In the genomic region with DNA sequence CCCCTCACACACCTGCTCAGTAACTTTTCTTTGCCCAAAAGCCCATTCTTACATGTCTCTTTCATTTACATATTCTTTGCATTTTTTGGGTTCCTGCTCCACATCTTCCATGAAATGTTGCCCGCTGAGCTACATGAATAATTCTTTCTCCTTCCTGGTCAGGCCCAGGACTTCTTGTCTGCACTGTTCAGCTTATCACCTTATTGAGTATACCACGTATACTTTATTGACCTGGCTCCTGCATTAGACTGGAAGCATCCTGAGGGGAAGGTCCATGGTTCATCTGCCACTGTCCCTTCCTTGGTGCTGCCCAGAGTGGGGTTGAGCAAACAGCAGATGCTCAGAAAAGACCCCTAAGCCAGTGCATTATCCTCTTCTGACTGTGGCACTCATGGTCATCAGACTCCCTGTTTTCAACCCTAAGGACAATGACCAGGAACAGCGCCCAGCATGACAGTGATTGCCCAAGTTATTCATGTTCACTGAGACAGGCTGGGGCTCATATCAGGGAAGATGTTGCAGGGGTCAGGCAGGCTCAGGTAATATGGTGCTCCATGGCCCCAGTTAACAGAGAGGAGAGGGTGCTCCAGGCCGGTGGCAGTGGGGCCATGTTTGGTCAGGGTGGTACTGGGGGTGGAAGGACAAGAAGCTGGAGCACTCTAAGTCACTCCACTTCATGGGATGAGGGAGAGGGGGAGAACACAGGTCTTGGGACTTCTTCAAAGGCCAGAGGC, we compare ENCODE assay signal across 1 cellular context.
TF ChIP-seq lines count a peak whose summit lies in the region.

No MANE protein-coding gene starts in this region.

TF ChIP-seq in HepG2, 621 proteins besides CTCF, POLR2A, EP300 and RAD21 (continued from another document and continues in another):
- no peak for TF ChIP-seq KLF11 (CRISPR knock-in tag; IDR thresholded peaks at IDR 0.05)
- TF ChIP-seq, protein P1, sequence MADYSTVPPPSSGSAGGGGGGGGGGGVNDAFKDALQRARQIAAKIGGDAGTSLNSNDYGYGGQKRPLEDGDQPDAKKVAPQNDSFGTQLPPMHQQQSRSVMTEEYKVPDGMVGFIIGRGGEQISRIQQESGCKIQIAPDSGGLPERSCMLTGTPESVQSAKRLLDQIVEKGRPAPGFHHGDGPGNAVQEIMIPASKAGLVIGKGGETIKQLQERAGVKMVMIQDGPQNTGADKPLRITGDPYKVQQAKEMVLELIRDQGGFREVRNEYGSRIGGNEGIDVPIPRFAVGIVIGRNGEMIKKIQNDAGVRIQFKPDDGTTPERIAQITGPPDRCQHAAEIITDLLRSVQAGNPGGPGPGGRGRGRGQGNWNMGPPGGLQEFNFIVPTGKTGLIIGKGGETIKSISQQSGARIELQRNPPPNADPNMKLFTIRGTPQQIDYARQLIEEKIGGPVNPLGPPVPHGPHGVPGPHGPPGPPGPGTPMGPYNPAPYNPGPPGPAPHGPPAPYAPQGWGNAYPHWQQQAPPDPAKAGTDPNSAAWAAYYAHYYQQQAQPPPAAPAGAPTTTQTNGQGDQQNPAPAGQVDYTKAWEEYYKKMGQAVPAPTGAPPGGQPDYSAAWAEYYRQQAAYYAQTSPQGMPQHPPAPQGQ (CRISPR knock-in tag; IDR thresholded peaks at IDR 0.05; ENCODE audit: borderline replicate concordance) = peak; percentile 79; the same call in 1 of the 2 replicates
- TF ChIP-seq AHR (CRISPR knock-in tag; IDR thresholded peaks at IDR 0.05) = no peak
- no peak for TF ChIP-seq CENPX (CRISPR knock-in tag; IDR thresholded peaks at IDR 0.05)
- no peak for TF ChIP-seq MTF2 (CRISPR knock-in tag; IDR thresholded peaks at IDR 0.05; ENCODE audit: borderline replicate concordance)
- TF ChIP-seq HOXA3 (CRISPR knock-in tag; IDR thresholded peaks at IDR 0.05) = peak; percentile 39; the same call in 1 of the 2 replicates
- TF ChIP-seq GATA4 (IDR thresholded peaks at IDR 0.05; ENCODE audit: borderline replicate concordance, low read depth) = no peak; the same call in 1 of the 2 replicates
- TF ChIP-seq SMAD1 (CRISPR knock-in tag; IDR thresholded peaks at IDR 0.05; ENCODE audit: borderline replicate concordance, low read depth) = no peak
- TF ChIP-seq, protein P2, sequence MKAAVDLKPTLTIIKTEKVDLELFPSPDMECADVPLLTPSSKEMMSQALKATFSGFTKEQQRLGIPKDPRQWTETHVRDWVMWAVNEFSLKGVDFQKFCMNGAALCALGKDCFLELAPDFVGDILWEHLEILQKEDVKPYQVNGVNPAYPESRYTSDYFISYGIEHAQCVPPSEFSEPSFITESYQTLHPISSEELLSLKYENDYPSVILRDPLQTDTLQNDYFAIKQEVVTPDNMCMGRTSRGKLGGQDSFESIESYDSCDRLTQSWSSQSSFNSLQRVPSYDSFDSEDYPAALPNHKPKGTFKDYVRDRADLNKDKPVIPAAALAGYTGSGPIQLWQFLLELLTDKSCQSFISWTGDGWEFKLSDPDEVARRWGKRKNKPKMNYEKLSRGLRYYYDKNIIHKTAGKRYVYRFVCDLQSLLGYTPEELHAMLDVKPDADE (CRISPR knock-in tag; IDR thresholded peaks at IDR 0.05) = no peak
- no peak for TF ChIP-seq ZSCAN29 (CRISPR knock-in tag; conservative IDR thresholded peaks at IDR 0.05)
- TF ChIP-seq, protein P3, sequence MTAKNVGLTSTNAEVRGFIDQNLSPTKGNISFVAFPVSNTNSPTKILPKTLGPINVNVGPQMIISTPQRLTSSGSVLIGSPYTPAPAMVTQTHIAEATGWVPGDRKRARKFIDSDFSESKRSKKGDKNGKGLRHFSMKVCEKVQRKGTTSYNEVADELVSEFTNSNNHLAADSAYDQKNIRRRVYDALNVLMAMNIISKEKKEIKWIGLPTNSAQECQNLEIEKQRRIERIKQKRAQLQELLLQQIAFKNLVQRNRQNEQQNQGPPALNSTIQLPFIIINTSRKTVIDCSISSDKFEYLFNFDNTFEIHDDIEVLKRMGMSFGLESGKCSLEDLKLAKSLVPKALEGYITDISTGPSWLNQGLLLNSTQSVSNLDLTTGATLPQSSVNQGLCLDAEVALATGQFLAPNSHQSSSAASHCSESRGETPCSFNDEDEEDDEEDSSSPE (CRISPR knock-in tag; IDR thresholded peaks at IDR 0.05) = 0 out of 2 replicates have a peak, but pooled peaks have one; percentile 6
- no peak for TF ChIP-seq RBM39 (IDR thresholded peaks at IDR 0.05; ENCODE audit: low read depth, low read length, poor library complexity, severe bottlenecking)
- no peak for TF ChIP-seq ZNF3 (CRISPR knock-in tag; IDR thresholded peaks at IDR 0.05)
- TF ChIP-seq NFE2L2 (IDR thresholded peaks at IDR 0.05; ENCODE audit: low read length) = no peak
- TF ChIP-seq, protein P4, sequence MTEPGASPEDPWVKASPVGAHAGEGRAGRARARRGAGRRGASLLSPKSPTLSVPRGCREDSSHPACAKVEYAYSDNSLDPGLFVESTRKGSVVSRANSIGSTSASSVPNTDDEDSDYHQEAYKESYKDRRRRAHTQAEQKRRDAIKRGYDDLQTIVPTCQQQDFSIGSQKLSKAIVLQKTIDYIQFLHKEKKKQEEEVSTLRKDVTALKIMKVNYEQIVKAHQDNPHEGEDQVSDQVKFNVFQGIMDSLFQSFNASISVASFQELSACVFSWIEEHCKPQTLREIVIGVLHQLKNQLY (CRISPR knock-in tag; IDR thresholded peaks at IDR 0.05) = no peak
- TF ChIP-seq ZNF747 (CRISPR knock-in tag; IDR thresholded peaks at IDR 0.05; ENCODE audit: borderline replicate concordance) = peak; percentile 60; the same call in 1 of the 2 replicates
- no peak for TF ChIP-seq RXRA (CRISPR knock-in tag; IDR thresholded peaks at IDR 0.05)
- TF ChIP-seq TBL1XR1 (IDR thresholded peaks at IDR 0.05; ENCODE audit: borderline replicate concordance, low read length, partially characterized antibody) = no peak
- TF ChIP-seq HOXA7 (CRISPR knock-in tag; IDR thresholded peaks at IDR 0.05) = 0 out of 2 replicates have a peak, but pooled peaks have one; percentile 66
- TF ChIP-seq, protein P5, sequence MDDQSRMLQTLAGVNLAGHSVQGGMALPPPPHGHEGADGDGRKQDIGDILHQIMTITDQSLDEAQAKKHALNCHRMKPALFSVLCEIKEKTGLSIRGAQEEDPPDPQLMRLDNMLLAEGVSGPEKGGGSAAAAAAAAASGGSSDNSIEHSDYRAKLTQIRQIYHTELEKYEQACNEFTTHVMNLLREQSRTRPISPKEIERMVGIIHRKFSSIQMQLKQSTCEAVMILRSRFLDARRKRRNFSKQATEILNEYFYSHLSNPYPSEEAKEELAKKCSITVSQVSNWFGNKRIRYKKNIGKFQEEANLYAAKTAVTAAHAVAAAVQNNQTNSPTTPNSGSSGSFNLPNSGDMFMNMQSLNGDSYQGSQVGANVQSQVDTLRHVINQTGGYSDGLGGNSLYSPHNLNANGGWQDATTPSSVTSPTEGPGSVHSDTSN (CRISPR knock-in tag; IDR thresholded peaks at IDR 0.05; ENCODE audit: borderline replicate concordance) = no peak
- TF ChIP-seq IRF2 (CRISPR knock-in tag; IDR thresholded peaks at IDR 0.05) = no peak
- TF ChIP-seq JUN (CRISPR knock-in tag; IDR thresholded peaks at IDR 0.05) = no peak
- no peak for TF ChIP-seq FOXM1 (CRISPR knock-in tag; IDR thresholded peaks at IDR 0.05)
- no peak for TF ChIP-seq ONECUT2 (CRISPR knock-in tag; IDR thresholded peaks at IDR 0.05)
- peak; percentile 85 for TF ChIP-seq ZC3H4 (CRISPR knock-in tag; IDR thresholded peaks at IDR 0.05; ENCODE audit: borderline replicate concordance)
- TF ChIP-seq, protein P6, sequence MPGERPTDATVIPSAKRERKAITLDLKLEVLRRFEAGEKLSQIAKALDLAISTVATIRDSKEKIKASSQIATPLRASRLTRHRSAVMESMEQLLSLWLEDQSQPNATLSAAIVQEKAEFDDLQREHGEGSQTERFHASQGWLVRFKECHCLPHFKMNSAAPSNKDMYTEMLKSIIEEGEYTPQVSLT (CRISPR knock-in tag; IDR thresholded peaks at IDR 0.05; ENCODE audit: borderline replicate concordance, low read depth) = no peak
- no peak for TF ChIP-seq HNRNPLL (IDR thresholded peaks at IDR 0.05; ENCODE audit: low read depth, low read length, poor library complexity, severe bottlenecking)
- TF ChIP-seq NR2C2 (CRISPR knock-in tag; IDR thresholded peaks at IDR 0.05; ENCODE audit: borderline replicate concordance) = 0 out of 2 replicates have a peak, but pooled peaks have one; percentile 6
- TF ChIP-seq FIP1L1 (IDR thresholded peaks at IDR 0.05; ENCODE audit: borderline replicate concordance, insufficient read depth, low read depth, low read length) = no peak
- no peak for TF ChIP-seq HCFC1 (IDR thresholded peaks at IDR 0.05; ENCODE audit: low read depth, low read length)
- TF ChIP-seq ZMYM3 (CRISPR knock-in tag; IDR thresholded peaks at IDR 0.05) = no peak
- peak; percentile 76 for TF ChIP-seq POLR2AphosphoS5 (IDR thresholded peaks at IDR 0.05; ENCODE audit: low read depth, low read length)
- TF ChIP-seq FOXK2 (IDR thresholded peaks at IDR 0.05) = no peak
- no peak for TF ChIP-seq NR2F6 (IDR thresholded peaks at IDR 0.05)
- no peak for TF ChIP-seq NR2F6 (CRISPR knock-in tag; IDR thresholded peaks at IDR 0.05)
- no peak for TF ChIP-seq ZNF883 (CRISPR knock-in tag; IDR thresholded peaks at IDR 0.05; ENCODE audit: not compliant biosample characterization)
- no peak for TF ChIP-seq RNF2 (conservative IDR thresholded peaks at IDR 0.05; ENCODE audit: low read depth)
- no peak for TF ChIP-seq ZNF367 (CRISPR knock-in tag; IDR thresholded peaks at IDR 0.05; ENCODE audit: borderline replicate concordance)
- TF ChIP-seq ZNF891 (CRISPR knock-in tag; IDR thresholded peaks at IDR 0.05) = no peak
- TF ChIP-seq GFI1 (CRISPR knock-in tag; IDR thresholded peaks at IDR 0.05; ENCODE audit: borderline replicate concordance) = 0 out of 2 replicates have a peak, but pooled peaks have one; percentile 18
- no peak for TF ChIP-seq ZNF605 (CRISPR knock-in tag; IDR thresholded peaks at IDR 0.05)
- TF ChIP-seq ZFP90 (CRISPR knock-in tag; IDR thresholded peaks at IDR 0.05; ENCODE audit: borderline replicate concordance) = peak; percentile 37; the same call in 1 of the 2 replicates
- TF ChIP-seq SP2 (CRISPR knock-in tag; IDR thresholded peaks at IDR 0.05) = no peak
- TF ChIP-seq, protein P7, sequence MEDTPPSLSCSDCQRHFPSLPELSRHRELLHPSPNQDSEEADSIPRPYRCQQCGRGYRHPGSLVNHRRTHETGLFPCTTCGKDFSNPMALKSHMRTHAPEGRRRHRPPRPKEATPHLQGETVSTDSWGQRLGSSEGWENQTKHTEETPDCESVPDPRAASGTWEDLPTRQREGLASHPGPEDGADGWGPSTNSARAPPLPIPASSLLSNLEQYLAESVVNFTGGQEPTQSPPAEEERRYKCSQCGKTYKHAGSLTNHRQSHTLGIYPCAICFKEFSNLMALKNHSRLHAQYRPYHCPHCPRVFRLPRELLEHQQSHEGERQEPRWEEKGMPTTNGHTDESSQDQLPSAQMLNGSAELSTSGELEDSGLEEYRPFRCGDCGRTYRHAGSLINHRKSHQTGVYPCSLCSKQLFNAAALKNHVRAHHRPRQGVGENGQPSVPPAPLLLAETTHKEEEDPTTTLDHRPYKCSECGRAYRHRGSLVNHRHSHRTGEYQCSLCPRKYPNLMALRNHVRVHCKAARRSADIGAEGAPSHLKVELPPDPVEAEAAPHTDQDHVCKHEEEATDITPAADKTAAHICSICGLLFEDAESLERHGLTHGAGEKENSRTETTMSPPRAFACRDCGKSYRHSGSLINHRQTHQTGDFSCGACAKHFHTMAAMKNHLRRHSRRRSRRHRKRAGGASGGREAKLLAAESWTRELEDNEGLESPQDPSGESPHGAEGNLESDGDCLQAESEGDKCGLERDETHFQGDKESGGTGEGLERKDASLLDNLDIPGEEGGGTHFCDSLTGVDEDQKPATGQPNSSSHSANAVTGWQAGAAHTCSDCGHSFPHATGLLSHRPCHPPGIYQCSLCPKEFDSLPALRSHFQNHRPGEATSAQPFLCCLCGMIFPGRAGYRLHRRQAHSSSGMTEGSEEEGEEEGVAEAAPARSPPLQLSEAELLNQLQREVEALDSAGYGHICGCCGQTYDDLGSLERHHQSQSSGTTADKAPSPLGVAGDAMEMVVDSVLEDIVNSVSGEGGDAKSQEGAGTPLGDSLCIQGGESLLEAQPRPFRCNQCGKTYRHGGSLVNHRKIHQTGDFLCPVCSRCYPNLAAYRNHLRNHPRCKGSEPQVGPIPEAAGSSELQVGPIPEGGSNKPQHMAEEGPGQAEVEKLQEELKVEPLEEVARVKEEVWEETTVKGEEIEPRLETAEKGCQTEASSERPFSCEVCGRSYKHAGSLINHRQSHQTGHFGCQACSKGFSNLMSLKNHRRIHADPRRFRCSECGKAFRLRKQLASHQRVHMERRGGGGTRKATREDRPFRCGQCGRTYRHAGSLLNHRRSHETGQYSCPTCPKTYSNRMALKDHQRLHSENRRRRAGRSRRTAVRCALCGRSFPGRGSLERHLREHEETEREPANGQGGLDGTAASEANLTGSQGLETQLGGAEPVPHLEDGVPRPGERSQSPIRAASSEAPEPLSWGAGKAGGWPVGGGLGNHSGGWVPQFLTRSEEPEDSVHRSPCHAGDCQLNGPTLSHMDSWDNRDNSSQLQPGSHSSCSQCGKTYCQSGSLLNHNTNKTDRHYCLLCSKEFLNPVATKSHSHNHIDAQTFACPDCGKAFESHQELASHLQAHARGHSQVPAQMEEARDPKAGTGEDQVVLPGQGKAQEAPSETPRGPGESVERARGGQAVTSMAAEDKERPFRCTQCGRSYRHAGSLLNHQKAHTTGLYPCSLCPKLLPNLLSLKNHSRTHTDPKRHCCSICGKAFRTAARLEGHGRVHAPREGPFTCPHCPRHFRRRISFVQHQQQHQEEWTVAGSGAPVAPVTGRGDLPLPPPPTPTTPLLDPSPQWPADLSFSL (CRISPR knock-in tag; IDR thresholded peaks at IDR 0.05) = 0 out of 2 replicates have a peak, but pooled peaks have one; percentile 15
- 0 out of 2 replicates have a peak, but pooled peaks have one; percentile 38 for TF ChIP-seq ZNF552 (CRISPR knock-in tag; IDR thresholded peaks at IDR 0.05; ENCODE audit: borderline replicate concordance)
- no peak for TF ChIP-seq KDM5A (IDR thresholded peaks at IDR 0.05; ENCODE audit: borderline replicate concordance, low read length)
- TF ChIP-seq, protein P8, sequence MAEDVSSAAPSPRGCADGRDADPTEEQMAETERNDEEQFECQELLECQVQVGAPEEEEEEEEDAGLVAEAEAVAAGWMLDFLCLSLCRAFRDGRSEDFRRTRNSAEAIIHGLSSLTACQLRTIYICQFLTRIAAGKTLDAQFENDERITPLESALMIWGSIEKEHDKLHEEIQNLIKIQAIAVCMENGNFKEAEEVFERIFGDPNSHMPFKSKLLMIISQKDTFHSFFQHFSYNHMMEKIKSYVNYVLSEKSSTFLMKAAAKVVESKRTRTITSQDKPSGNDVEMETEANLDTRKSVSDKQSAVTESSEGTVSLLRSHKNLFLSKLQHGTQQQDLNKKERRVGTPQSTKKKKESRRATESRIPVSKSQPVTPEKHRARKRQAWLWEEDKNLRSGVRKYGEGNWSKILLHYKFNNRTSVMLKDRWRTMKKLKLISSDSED (CRISPR knock-in tag; IDR thresholded peaks at IDR 0.05) = no peak
- TF ChIP-seq ZNF124 (CRISPR knock-in tag; IDR thresholded peaks at IDR 0.05) = no peak
- TF ChIP-seq ZNF672 (CRISPR knock-in tag; IDR thresholded peaks at IDR 0.05) = peak; percentile 80; the same call in 1 of the 2 replicates
- TF ChIP-seq ZSCAN9 (CRISPR knock-in tag; IDR thresholded peaks at IDR 0.05; ENCODE audit: borderline replicate concordance) = 0 out of 2 replicates have a peak, but pooled peaks have one; percentile 21
